8 cellular contexts compared by ENCODE assay signal in the genomic region with DNA sequence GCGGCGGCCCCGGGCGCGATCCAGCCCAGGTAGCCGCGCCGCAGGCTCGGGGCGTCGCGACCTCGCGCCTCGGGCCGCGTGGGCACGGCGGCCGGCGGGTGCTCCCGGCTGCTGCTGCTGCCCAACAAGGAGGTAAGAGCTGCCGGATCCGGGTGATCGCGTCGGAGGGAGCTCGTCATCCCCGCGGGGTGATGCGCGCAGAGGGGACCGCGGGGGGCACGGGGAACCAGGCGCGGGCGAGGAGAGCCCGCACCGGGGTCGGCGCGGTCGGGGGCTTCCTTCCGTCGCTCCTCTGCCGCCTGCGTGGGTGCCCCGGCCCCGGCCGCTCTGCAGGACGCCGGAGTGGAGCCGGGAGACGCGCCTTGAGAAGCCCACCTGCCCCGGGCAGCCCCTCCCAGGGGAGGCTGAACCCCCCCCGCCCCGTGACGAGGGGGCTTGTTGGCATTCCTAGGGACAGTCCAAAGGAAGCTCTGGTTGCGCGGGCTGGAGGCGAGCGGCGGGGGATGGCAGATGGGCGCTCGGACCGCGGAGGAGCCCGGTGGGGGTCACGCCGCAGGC.
DNase-seq lines count a peak whose midpoint lies in the region; ATAC-seq lines count a peak whose summit lies in the region.

No MANE protein-coding gene starts in this region.

- H3K27ac ChIP-seq in SK-N-MC (no peak overlapping the region), ectodermal cell (ENCODE audit: insufficient read depth, low read depth, low read length, poor library complexity, severe bottlenecking) (peak overlapping the region; percentile 36)

- peaks cover 20% of the 10 kb centered on the region for H3K4me1 ChIP-seq in ectodermal cell (ENCODE audit: control insufficient read depth, insufficient read depth, low read length)

- ATAC-seq in HG02642 (IDR thresholded peaks at IDR 0.05; ENCODE audit: poor library complexity, unreplicated experiment), result peak; percentile 10

- H3K36me3 ChIP-seq in SK-N-MC (ENCODE audit: insufficient read depth, low read length) (no peaks in the 10 kb centered on the region), ectodermal cell (ENCODE audit: control insufficient read depth, insufficient read depth, low read length) (no peaks in the 10 kb centered on the region)

- H3K27me3 ChIP-seq in ectodermal cell (ENCODE audit: control insufficient read depth, insufficient read depth, low read length, poor library complexity, severe bottlenecking), result peaks cover 4% of the 10 kb centered on the region

- H3K4me3 ChIP-seq in GM08714 (ENCODE audit: low read length) (peak overlapping the region; percentile 84), SK-N-MC (peak overlapping the region; percentile 93), ectodermal cell (ENCODE audit: insufficient read depth, low read depth, low read length) (peak overlapping the region; percentile 78)

- H3K9ac ChIP-seq in SK-N-MC (ENCODE audit: insufficient read length), result peak overlapping the region; percentile 59

- H3K9me3 ChIP-seq in SK-N-MC (ENCODE audit: low read depth, low read length) (no peaks in the 10 kb centered on the region), ectodermal cell (ENCODE audit: control insufficient read depth, low read length) (no peaks in the 10 kb centered on the region)

- DNase-seq in SK-N-MC (ENCODE audit: low read depth, low spot score) (no peak), myocyte (ENCODE audit: low read depth) (peak; percentile 24), NCI-H1092 treated with DMSO at 0.1 percent for 48 hours (lab: John Stamatoyannopoulos, UW) (no peak), NCI-H345 treated with DMSO at 0.1 percent for 48 hours (lab: John Stamatoyannopoulos, UW; ENCODE audit: unreplicated experiment) (no peak)
- DNase-seq in stimulated activated CD4-positive, alpha-beta T cell treated with anti-CD3 and anti-CD28 coated beads, Interleukin-15, amount 100 ng/mL, for 24 hours, result no peak

- 0% methylated on average over 72 of the region's 72 CpGs for WGBS in ectodermal cell, 2 experiments
